Comparison of ENCODE assay signal across 1 cellular context in the genomic region with DNA sequence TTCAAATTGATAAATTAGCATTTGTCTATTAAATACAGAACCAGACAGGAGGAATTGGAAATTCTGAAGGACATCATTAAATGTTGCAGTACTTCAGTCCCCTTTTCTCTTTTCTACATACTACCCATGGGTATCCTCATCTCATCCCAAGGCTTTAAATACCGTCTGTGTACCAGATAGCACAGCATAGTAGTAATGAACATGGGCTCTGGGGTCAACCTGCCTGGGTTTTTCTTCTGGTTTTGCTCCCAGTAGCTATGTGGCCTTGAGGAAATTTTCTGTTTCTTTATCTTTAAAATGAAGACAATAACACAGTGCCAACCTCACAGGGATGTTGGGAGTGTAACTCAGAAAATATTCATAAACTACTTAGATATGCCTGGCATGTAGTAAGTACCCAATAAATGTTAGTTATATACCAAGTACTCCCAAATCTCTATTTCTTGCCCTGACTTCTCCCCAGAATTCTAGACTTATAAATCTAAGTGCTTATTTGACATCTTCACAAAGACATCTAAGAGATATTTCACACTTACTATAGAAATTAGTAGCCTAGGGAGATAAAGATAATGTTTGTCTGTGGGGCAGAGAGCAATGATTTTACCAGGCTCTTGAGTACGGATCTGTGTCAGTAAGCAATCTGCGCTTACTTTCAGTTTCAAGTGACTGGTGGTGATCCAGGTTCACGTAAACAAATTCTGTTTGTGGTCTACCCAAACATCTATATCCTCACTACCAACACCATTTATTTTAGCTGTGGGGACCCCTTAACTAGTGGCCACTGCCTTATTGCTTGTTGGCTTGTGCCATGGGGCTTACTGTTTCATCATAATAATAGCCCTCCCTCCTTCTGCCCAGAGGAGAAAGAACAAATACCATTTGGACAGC.
TF ChIP-seq lines count a peak whose summit lies in the region.

No MANE protein-coding gene starts in this region.

TF ChIP-seq in K562, 482 proteins besides CTCF, POLR2A, EP300 and RAD21 (continued from another document):
- TF ChIP-seq CREB3 (tag; conservative IDR thresholded peaks at IDR 0.05; ENCODE audit: low read depth), result 0 out of 2 replicates have a peak, but pooled peaks have one; percentile 27
- TF ChIP-seq, protein P1, sequence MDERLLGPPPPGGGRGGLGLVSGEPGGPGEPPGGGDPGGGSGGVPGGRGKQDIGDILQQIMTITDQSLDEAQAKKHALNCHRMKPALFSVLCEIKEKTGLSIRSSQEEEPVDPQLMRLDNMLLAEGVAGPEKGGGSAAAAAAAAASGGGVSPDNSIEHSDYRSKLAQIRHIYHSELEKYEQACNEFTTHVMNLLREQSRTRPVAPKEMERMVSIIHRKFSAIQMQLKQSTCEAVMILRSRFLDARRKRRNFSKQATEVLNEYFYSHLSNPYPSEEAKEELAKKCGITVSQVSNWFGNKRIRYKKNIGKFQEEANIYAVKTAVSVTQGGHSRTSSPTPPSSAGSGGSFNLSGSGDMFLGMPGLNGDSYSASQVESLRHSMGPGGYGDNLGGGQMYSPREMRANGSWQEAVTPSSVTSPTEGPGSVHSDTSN (CRISPR knock-in tag; IDR thresholded peaks at IDR 0.05; ENCODE audit: low read depth), result no peak
- TF ChIP-seq, protein P1 (tag; conservative IDR thresholded peaks at IDR 0.05; ENCODE audit: low read depth), result no peak
- no peak for TF ChIP-seq RBM15 (IDR thresholded peaks at IDR 0.05; ENCODE audit: insufficient read depth, low read length)
- TF ChIP-seq FOXJ2 (tag; IDR thresholded peaks at IDR 0.05), result no peak
- no peak for TF ChIP-seq RHOXF2B (CRISPR knock-in tag; conservative IDR thresholded peaks at IDR 0.05)
- TF ChIP-seq CEBPG (CRISPR knock-in tag; IDR thresholded peaks at IDR 0.05), result no peak
- peak in 1 of 2 experiments; percentile 61; a peak in 2 of 4 replicates for TF ChIP-seq CEBPG (tag; conservative IDR thresholded peaks at IDR 0.05 in 1 of 2, IDR thresholded peaks at IDR 0.05 in 1 of 2)
- TF ChIP-seq, protein P2, sequence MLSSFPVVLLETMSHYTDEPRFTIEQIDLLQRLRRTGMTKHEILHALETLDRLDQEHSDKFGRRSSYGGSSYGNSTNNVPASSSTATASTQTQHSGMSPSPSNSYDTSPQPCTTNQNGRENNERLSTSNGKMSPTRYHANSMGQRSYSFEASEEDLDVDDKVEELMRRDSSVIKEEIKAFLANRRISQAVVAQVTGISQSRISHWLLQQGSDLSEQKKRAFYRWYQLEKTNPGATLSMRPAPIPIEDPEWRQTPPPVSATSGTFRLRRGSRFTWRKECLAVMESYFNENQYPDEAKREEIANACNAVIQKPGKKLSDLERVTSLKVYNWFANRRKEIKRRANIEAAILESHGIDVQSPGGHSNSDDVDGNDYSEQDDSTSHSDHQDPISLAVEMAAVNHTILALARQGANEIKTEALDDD (IDR thresholded peaks at IDR 0.05), result 0 out of 2 replicates have a peak, but pooled peaks have one; percentile 5
- TF ChIP-seq U2AF1 (optimal IDR thresholded peaks at IDR 0.05; ENCODE audit: low read depth, low read length), result no peak
- TF ChIP-seq POLR3G (IDR thresholded peaks at IDR 0.05; ENCODE audit: extremely low read depth, insufficient read length, insufficient replicate concordance), result no peak
- no peak for TF ChIP-seq CAMTA2 (CRISPR knock-in tag; conservative IDR thresholded peaks at IDR 0.05)
- TF ChIP-seq YBX1 (IDR thresholded peaks at IDR 0.05), result no peak
- TF ChIP-seq, protein P3, sequence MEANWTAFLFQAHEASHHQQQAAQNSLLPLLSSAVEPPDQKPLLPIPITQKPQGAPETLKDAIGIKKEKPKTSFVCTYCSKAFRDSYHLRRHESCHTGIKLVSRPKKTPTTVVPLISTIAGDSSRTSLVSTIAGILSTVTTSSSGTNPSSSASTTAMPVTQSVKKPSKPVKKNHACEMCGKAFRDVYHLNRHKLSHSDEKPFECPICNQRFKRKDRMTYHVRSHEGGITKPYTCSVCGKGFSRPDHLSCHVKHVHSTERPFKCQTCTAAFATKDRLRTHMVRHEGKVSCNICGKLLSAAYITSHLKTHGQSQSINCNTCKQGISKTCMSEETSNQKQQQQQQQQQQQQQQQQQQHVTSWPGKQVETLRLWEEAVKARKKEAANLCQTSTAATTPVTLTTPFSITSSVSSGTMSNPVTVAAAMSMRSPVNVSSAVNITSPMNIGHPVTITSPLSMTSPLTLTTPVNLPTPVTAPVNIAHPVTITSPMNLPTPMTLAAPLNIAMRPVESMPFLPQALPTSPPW (CRISPR knock-in tag; IDR thresholded peaks at IDR 0.05), result peak; percentile 65
- TF ChIP-seq GTF2A2 (tag; IDR thresholded peaks at IDR 0.05), result no peak
